Comparison of ENCODE assay signal across 11 cellular contexts in genomic region chr13:59360108-59360507, GRCh38.
DNase-seq lines count a peak whose midpoint lies in the region; ATAC-seq and TF ChIP-seq lines count a peak whose summit lies in the region.
"Had no signal": no experiment of that assay in that cellular context is flagged by ENCODE, and none has a peak within 500 bp of the region (broad histone marks: within the 10 kb centered on the region; RNA-seq: fewer than 3 reads in every experiment).

No MANE protein-coding gene starts in this region.

- H3K4me3 ChIP-seq in heart left ventricle (no peak overlapping the region), coronary artery (no peak overlapping the region)
- H3K4me3 ChIP-seq: SJSA1 had no signal

- no peak for TF ChIP-seq POLR2A in heart left ventricle (IDR thresholded peaks at IDR 0.05)

- intact Hi-C loops in heart left ventricle (cut with DNase I): no loop called here

- no peaks in the 10 kb centered on the region for H3K36me3 ChIP-seq in heart left ventricle
- H3K36me3 ChIP-seq: SJSA1 had no signal

- ATAC-seq in GM19023 (IDR thresholded peaks at IDR 0.05; ENCODE audit: unreplicated experiment) (peak; percentile 76), heart left ventricle (peak in 3 of 4 donors; percentile 31 to 53 (median 32)), esophagus mucosa (no peak)

- peak; percentile 10 for DNase-seq in EH (ENCODE audit: low read depth)
- DNase-seq in HT1080 (ENCODE audit: low read depth): peak; percentile 25
- DNase-seq in heart left ventricle: peak in 2 of 5 donors; percentile 34 to 35
- no peak for DNase-seq in NCI-H524 treated with DMSO at 0.1 percent for 48 hours (lab: John Stamatoyannopoulos, UW)
- no peak for DNase-seq in NCI-H345 (lab: John Stamatoyannopoulos, UW)
- no peak for DNase-seq in coronary artery (ENCODE audit: low spot score)
- DNase-seq: activated T-cell treated with anti-CD3 and anti-CD28 coated beads for 4 hours, H9 had no signal

- peaks cover 0 to 65% (median 30%) of the 10 kb centered on the region in 12 donors for H3K4me1 ChIP-seq in heart left ventricle
- H3K4me1 ChIP-seq: SJSA1 had no signal

- H3K27ac ChIP-seq in heart left ventricle (peak overlapping the region in 8 of 12 donors; percentile 10 to 73 (median 61)), coronary artery (no peak overlapping the region)
- H3K27ac ChIP-seq: SJSA1 had no signal

- TF ChIP-seq CTCF in heart left ventricle (IDR thresholded peaks at IDR 0.05) (no peak), coronary artery (IDR thresholded peaks at IDR 0.05) (no peak)

- no peaks in the 10 kb centered on the region for H3K9me3 ChIP-seq in heart left ventricle
- H3K9me3 ChIP-seq: SJSA1 had no signal

- H3K27me3 ChIP-seq in heart left ventricle: no peaks in the 10 kb centered on the region
- H3K27me3 ChIP-seq: SJSA1 had no signal

Comparison
In these comparisons a context has a peak if more than half of its experiments do, and no peak if none do; other contexts are left out.
1. DNase-seq: peak in EH (single experiment) and HT1080 (single experiment); none in NCI-H524 treated with DMSO at 0.1 percent for 48 hours (single experiment), NCI-H345 (single experiment) and coronary artery (single experiment).
2. H3K27ac ChIP-seq: peak in heart left ventricle (8 of 12); none in coronary artery (0 of 2).